8 cellular contexts compared by ENCODE assay signal in the genomic region with DNA sequence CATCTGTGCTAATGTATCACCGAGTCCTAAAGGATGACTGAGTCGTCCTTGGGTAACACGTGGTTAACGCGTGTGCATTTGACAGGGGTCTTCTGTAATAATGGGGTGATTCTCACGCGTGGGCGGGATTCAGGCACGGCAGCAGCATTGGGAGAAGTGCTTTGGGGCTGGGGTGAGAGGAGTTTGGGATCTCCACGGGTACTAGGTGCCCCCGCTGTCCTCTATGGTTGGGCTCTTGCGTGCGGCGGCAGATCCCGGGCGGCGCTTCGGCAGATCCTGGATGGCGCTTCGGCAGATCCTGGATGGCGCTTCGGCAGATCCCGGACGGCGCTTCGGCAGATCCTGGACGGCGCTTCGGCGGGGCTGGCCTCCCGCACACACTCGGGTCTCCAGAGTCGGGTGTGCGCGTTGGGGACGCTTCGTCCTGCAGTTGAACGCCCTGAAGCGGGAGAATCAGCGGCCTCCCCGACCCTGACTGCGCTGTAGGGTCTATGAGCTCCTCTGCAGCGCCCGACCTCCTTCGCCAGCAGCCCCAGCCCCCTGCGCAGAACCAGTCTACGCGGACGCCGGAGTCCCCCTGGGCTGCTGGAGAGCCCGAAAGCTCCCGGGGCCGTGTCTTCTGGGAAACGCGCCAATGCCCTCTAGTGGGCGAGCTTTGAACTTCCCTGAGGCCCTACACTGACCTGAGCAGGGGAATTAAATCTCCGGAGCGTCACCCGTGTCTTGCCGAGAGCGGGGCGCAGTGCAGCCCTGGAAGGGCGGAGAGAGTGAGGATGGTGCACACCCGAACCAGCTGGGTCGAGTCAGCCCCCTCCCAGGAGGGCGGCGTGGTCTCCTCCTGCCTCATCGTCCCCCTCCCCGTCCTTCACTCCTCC. TPM values are rescaled to one million over a fixed set of nuclear protein-coding genes. Genes with fewer than 3 reads are reported as not detected.
DNase-seq lines count a peak whose midpoint lies in the region; ATAC-seq lines count a peak whose summit lies in the region.

No MANE protein-coding gene starts in this region.

- DNase-seq in CD1c-positive myeloid dendritic cell (ENCODE audit: extremely low spot score) (peak; percentile 89), OCI-M2 (lab: John Stamatoyannopoulos, UW; ENCODE audit: unreplicated experiment) (peak; percentile 17), fibroblast of gingiva (ENCODE audit: low read depth) (peak; percentile 65), naive B cell (peak; percentile 80)
- DNase-seq in Jurkat, Clone E6-1 (ENCODE audit: low read depth, low spot score): peak; percentile 50
- peak; percentile 79 for DNase-seq in activated T-cell treated with anti-CD3 and anti-CD28 coated beads, Interleukin-2, amount 50 U/mL, for 4 hours
- DNase-seq in stimulated activated CD8-positive, alpha-beta memory T cell treated with anti-CD3 and anti-CD28 coated beads, Interleukin-7, amount 100 ng/mL, for 24 hours (ENCODE audit: low read depth): peak; percentile 70

- no peaks in the 10 kb centered on the region for H3K36me3 Mint-ChIP-seq in activated T-cell treated with anti-CD3 and anti-CD28 coated beads, Interleukin-2, amount 50 U/mL, for 4 hours (ENCODE audit: insufficient read depth)
- H3K36me3 Mint-ChIP-seq in naive B cell: no peaks in the 10 kb centered on the region

- H3K4me3 Mint-ChIP-seq in activated T-cell treated with anti-CD3 and anti-CD28 coated beads, Interleukin-2, amount 50 U/mL, for 4 hours: peak overlapping the region; percentile 63
- H3K4me3 Mint-ChIP-seq in naive B cell: peak overlapping the region in 7 of 8 donors; percentile 54 to 88 (median 77)

- no peak overlapping the region for H3K4me3 ChIP-seq in Jurkat, Clone E6-1 (ENCODE audit: low read length)

- H3K4me1 Mint-ChIP-seq in activated T-cell treated with anti-CD3 and anti-CD28 coated beads, Interleukin-2, amount 50 U/mL, for 4 hours (ENCODE audit: low read depth): peaks cover 6% of the 10 kb centered on the region
- H3K4me1 Mint-ChIP-seq in naive B cell: peaks cover 6 to 13% (median 6%) of the 10 kb centered on the region in 3 donors

- H3K27ac Mint-ChIP-seq in naive B cell: peak overlapping the region in 3 of 6 donors; percentile 49 to 62 (median 53)

- ATAC-seq in GM21423 (IDR thresholded peaks at IDR 0.05; ENCODE audit: unreplicated experiment) (peak; percentile 80), naive B cell (ENCODE audit: low read depth in 2 of 2) (peak; percentile 98 to 99)
- peak; percentile 98 to 99 for ATAC-seq in activated T-cell treated with anti-CD3 and anti-CD28 coated beads, Interleukin-2, amount 50 U/mL, for 4 hours

- peaks cover 57% of the 10 kb centered on the region for H3K27me3 Mint-ChIP-seq in activated T-cell treated with anti-CD3 and anti-CD28 coated beads, Interleukin-2, amount 50 U/mL, for 4 hours (ENCODE audit: low read depth)
- peaks cover 47 to 57% (median 55%) of the 10 kb centered on the region in 3 donors for H3K27me3 Mint-ChIP-seq in naive B cell

- no peaks in the 10 kb centered on the region for H3K9me3 Mint-ChIP-seq in activated T-cell treated with anti-CD3 and anti-CD28 coated beads, Interleukin-2, amount 50 U/mL, for 4 hours
- peaks cover 0 to 5% (median 2%) of the 10 kb centered on the region in 7 donors for H3K9me3 Mint-ChIP-seq in naive B cell

RNA-seq across cellular contexts. Expression of gene EPHB3, which starts 48.1 kb away (rescaled TPM):
- polyA plus RNA-seq in Jurkat, Clone E6-1 (2012; ENCODE audit: insufficient read depth, insufficient read length): not detected
- under 1 TPM in 1 of 3 donors, not detected in 2; 0.15 TPM for total RNA-seq in activated T-cell treated with anti-CD3 and anti-CD28 coated beads, Interleukin-2, amount 50 U/mL, for 4 hours
- not detected for polyA plus RNA-seq in naive B cell (ENCODE audit: low read depth in 6 of 6)

Comparison
In these comparisons a context has a peak if more than half of its experiments do, and no peak if none do; other contexts are left out.
1. DNase-seq: peak in every context shown above with its lines; median percentile 89 in CD1c-positive myeloid dendritic cell; 80 in naive B cell; 79 in activated T-cell treated with anti-CD3 and anti-CD28 coated beads, Interleukin-2, amount 50 U/mL, for 4 hours; 70 in stimulated activated CD8-positive, alpha-beta memory T cell treated with anti-CD3 and anti-CD28 coated beads, Interleukin-7, amount 100 ng/mL, for 24 hours; 65 in fibroblast of gingiva; 50 in Jurkat, Clone E6-1; 17 in OCI-M2.